Comparison of ENCODE assay signal across 1 cellular context in the genomic region with DNA sequence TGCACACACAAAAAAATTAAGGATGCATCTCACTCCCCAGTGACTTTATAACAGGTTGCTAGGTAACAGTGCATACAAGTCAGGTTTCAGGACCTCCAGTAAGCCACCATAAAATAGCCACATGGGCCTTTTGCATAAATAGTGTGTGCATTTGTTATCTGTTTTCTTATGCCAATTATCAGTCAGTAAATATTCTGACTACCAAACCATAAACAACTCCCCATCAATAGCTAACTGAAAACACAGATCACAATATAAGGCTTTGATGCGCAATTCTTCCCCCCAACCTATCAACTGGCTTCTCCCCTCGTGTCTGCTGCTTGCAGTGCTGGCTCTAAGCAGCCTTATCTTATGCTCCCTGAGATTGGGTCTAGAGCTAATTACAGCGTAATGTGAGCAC.
TF ChIP-seq lines count a peak whose summit lies in the region.

No MANE protein-coding gene starts in this region.

TF ChIP-seq in GM23338, 12 proteins besides CTCF, POLR2A, EP300 and RAD21:
- TF ChIP-seq ZNF331 (CRISPR knock-in tag; IDR thresholded peaks at IDR 0.05; ENCODE audit: low read depth): no peak
- no peak for TF ChIP-seq POLR2AphosphoS5 (IDR thresholded peaks at IDR 0.05; ENCODE audit: low read depth)
- TF ChIP-seq, protein P1, sequence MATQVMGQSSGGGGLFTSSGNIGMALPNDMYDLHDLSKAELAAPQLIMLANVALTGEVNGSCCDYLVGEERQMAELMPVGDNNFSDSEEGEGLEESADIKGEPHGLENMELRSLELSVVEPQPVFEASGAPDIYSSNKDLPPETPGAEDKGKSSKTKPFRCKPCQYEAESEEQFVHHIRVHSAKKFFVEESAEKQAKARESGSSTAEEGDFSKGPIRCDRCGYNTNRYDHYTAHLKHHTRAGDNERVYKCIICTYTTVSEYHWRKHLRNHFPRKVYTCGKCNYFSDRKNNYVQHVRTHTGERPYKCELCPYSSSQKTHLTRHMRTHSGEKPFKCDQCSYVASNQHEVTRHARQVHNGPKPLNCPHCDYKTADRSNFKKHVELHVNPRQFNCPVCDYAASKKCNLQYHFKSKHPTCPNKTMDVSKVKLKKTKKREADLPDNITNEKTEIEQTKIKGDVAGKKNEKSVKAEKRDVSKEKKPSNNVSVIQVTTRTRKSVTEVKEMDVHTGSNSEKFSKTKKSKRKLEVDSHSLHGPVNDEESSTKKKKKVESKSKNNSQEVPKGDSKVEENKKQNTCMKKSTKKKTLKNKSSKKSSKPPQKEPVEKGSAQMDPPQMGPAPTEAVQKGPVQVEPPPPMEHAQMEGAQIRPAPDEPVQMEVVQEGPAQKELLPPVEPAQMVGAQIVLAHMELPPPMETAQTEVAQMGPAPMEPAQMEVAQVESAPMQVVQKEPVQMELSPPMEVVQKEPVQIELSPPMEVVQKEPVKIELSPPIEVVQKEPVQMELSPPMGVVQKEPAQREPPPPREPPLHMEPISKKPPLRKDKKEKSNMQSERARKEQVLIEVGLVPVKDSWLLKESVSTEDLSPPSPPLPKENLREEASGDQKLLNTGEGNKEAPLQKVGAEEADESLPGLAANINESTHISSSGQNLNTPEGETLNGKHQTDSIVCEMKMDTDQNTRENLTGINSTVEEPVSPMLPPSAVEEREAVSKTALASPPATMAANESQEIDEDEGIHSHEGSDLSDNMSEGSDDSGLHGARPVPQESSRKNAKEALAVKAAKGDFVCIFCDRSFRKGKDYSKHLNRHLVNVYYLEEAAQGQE (IDR thresholded peaks at IDR 0.05; ENCODE audit: unreplicated experiment): no peak
- TF ChIP-seq ZNF114 (CRISPR knock-in tag; IDR thresholded peaks at IDR 0.05): no peak
- no peak for TF ChIP-seq STAT1 (IDR thresholded peaks at IDR 0.05; ENCODE audit: unreplicated experiment)
- TF ChIP-seq ETS1 (IDR thresholded peaks at IDR 0.05): no peak
- no peak for TF ChIP-seq EZH2phosphoT487 (IDR thresholded peaks at IDR 0.05; ENCODE audit: unreplicated experiment)
- TF ChIP-seq ZNF462 (CRISPR knock-in tag; IDR thresholded peaks at IDR 0.05): no peak
- TF ChIP-seq NANOG (IDR thresholded peaks at IDR 0.05; ENCODE audit: borderline replicate concordance): no peak
- TF ChIP-seq EZH2 (IDR thresholded peaks at IDR 0.05; ENCODE audit: low read depth, unreplicated experiment): no peak
- no peak for TF ChIP-seq CREB1 (CRISPR knock-in tag; IDR thresholded peaks at IDR 0.05; ENCODE audit: low read depth)
- TF ChIP-seq JUNB (IDR thresholded peaks at IDR 0.05; ENCODE audit: unreplicated experiment): no peak
